19 cellular contexts compared by ENCODE assay signal in the genomic region with DNA sequence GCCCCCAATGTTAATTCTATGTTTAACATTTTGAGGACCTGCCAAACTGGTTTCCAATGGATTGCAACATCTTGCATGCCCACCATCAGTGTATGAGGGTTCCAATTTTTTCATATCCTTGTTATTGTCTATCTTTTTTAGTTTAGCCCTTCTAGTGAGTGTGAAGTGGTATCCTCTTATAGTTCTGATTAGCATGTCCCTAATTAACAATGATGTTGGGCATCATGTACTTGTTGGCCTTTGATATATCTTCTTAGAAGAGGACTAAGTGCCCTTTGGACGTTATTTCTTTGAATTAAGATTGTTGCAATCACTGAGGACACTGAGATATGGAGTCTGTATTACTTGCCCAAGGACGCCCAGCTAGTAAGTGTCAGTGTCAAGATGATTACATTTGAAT. TPM values are rescaled to one million over a fixed set of nuclear protein-coding genes. Genes with fewer than 3 reads are reported as not detected.
DNase-seq lines count a peak whose midpoint lies in the region; ATAC-seq and TF ChIP-seq lines count a peak whose summit lies in the region.
"Had no signal": no experiment of that assay in that cellular context is flagged by ENCODE, and none has a peak within 500 bp of the region (broad histone marks: within the 10 kb centered on the region; RNA-seq: fewer than 3 reads in every experiment).

No MANE protein-coding gene starts in this region.

- no peak overlapping the region for H2AK5ac ChIP-seq in trophoblast cell (ENCODE audit: low read length)

- no peak for TF ChIP-seq POLR2A in Peyer's patch (IDR thresholded peaks at IDR 0.05)

- no peak overlapping the region for H3K4me2 ChIP-seq in trophoblast cell (ENCODE audit: low read length)
- H3K4me2 ChIP-seq: BLaER1 treated with 17β-estradiol and CSF1 and Interleukin-3, amounts not matched to agents 10 nM and 100 nM had no signal

- H4K12ac ChIP-seq in trophoblast cell (ENCODE audit: low read depth, low read length) = no peak overlapping the region

- WGBS in trophoblast cell (ENCODE audit: extremely low coverage, insufficient coverage, insufficient read length) = no CpG with 5 or more reads among the region's 2 CpGs

- peaks cover 61% of the 10 kb centered on the region for H3K4me1 ChIP-seq in left ventricle myocardium inferior
- H3K4me1 ChIP-seq in ascending aorta = peaks cover 6 to 45% of the 10 kb centered on the region in 2 donors
- H3K4me1 ChIP-seq in trophoblast cell (ENCODE audit: control insufficient read depth in 1 of 2, insufficient read depth in 2 of 2, low read length in 2 of 2) = peaks cover 0 to 6% of the 10 kb centered on the region in 2 experiments
- H3K4me1 ChIP-seq in Peyer's patch = peaks cover 0 to 26% (median 0%) of the 10 kb centered on the region in 4 donors

- H2AFZ ChIP-seq in trophoblast cell (ENCODE audit: insufficient read depth, low read length, poor library complexity) = no peak overlapping the region
- H2AFZ ChIP-seq: GM23248 had no signal

- peaks cover 7% of the 10 kb centered on the region for H3K79me1 ChIP-seq in trophoblast cell (ENCODE audit: low read length)

- H3K27ac ChIP-seq in left ventricle myocardium inferior (replicated peaks) = peak overlapping the region; percentile 46
- peak overlapping the region; percentile 90 to 95 for H3K27ac ChIP-seq in ascending aorta
- no peak overlapping the region for H3K27ac ChIP-seq in trophoblast cell (ENCODE audit: low read depth, low read length)
- no peak overlapping the region for H3K27ac ChIP-seq in Peyer's patch
- H3K27ac ChIP-seq: BLaER1 treated with 17β-estradiol and CSF1 and Interleukin-3, amounts not matched to agents 10 nM and 100 nM; GM23248 had no signal

- H3K18ac ChIP-seq in trophoblast cell (ENCODE audit: low read length) = no peak overlapping the region

- no peak overlapping the region for H4K91ac ChIP-seq in trophoblast cell (ENCODE audit: low read depth, low read length)

- no peaks in the 10 kb centered on the region for H3K79me2 ChIP-seq in trophoblast cell (ENCODE audit: control insufficient read depth, insufficient read depth, low read length, poor library complexity)

- no peak overlapping the region for H3K23ac ChIP-seq in trophoblast cell (ENCODE audit: low read length)

- H3K27me3 ChIP-seq in left ventricle myocardium inferior (ENCODE audit: low read depth) = no peaks in the 10 kb centered on the region
- no peaks in the 10 kb centered on the region for H3K27me3 ChIP-seq in ascending aorta
- no peaks in the 10 kb centered on the region for H3K27me3 ChIP-seq in trophoblast cell (ENCODE audit: insufficient read depth, low read length)
- no peaks in the 10 kb centered on the region for H3K27me3 ChIP-seq in Peyer's patch
- H3K27me3 ChIP-seq: BLaER1 treated with 17β-estradiol and CSF1 and Interleukin-3, amounts not matched to agents 10 nM and 100 nM had no signal

- intact Hi-C loops in left ventricle myocardium inferior (cut with micrococcal nuclease) = no loop called here
- intact Hi-C loops in cardiac septum (cut with DNase I) = no loop called here
- intact Hi-C loops in ascending aorta (cut with DNase I) = no loop called here

- H3K4ac ChIP-seq in trophoblast cell (ENCODE audit: low read depth, low read length) = no peak overlapping the region

- H2BK120ac ChIP-seq in trophoblast cell (ENCODE audit: insufficient read depth, low read length, poor library complexity) = peak overlapping the region; percentile 22

- ATAC-seq in HG03342 (IDR thresholded peaks at IDR 0.05; ENCODE audit: unreplicated experiment) = no peak
- ATAC-seq: CD8-positive, alpha-beta T cell; GM12878; HepG2 had no signal

- no peak overlapping the region for H3K4me3 ChIP-seq in left ventricle myocardium inferior
- no peak overlapping the region for H3K4me3 ChIP-seq in ascending aorta
- H3K4me3 ChIP-seq in trophoblast cell (ENCODE audit: low read depth, low read length) = no peak overlapping the region
- H3K4me3 ChIP-seq in Peyer's patch = no peak overlapping the region
- H3K4me3 ChIP-seq: BLaER1 treated with 17β-estradiol and CSF1 and Interleukin-3, amounts not matched to agents 10 nM and 100 nM; GM12878; GM23248 had no signal

- no peaks in the 10 kb centered on the region for H3K36me3 ChIP-seq in left ventricle myocardium inferior
- no peaks in the 10 kb centered on the region for H3K36me3 ChIP-seq in ascending aorta
- H3K36me3 ChIP-seq in trophoblast cell (ENCODE audit: control insufficient read depth in 1 of 2, insufficient read depth in 2 of 2, low read length in 2 of 2) = peaks cover 0 to 4% of the 10 kb centered on the region in 2 experiments
- no peaks in the 10 kb centered on the region for H3K36me3 ChIP-seq in Peyer's patch
- H3K36me3 ChIP-seq: BLaER1 treated with 17β-estradiol and CSF1 and Interleukin-3, amounts not matched to agents 10 nM and 100 nM had no signal

- no peaks in the 10 kb centered on the region for H3K9me3 ChIP-seq in left ventricle myocardium inferior (replicated peaks)
- no peaks in the 10 kb centered on the region for H3K9me3 ChIP-seq in ascending aorta
- no peaks in the 10 kb centered on the region for H3K9me3 ChIP-seq in trophoblast cell (ENCODE audit: insufficient read depth, low read depth, low read length)
- no peaks in the 10 kb centered on the region for H3K9me3 ChIP-seq in Peyer's patch

- no peak overlapping the region for H3K14ac ChIP-seq in trophoblast cell (ENCODE audit: low read length)

- TF ChIP-seq CTCF in left ventricle myocardium inferior (IDR thresholded peaks at IDR 0.05; ENCODE audit: borderline replicate concordance) (no peak), ascending aorta (IDR thresholded peaks at IDR 0.05) (no peak), Peyer's patch (IDR thresholded peaks at IDR 0.05) (no peak)

- no peak overlapping the region for H4K8ac ChIP-seq in trophoblast cell (ENCODE audit: low read depth, low read length)

- no peak overlapping the region for H3K9ac ChIP-seq in trophoblast cell (ENCODE audit: low read length)
- H3K9ac ChIP-seq: BLaER1 treated with 17β-estradiol and CSF1 and Interleukin-3, amounts not matched to agents 10 nM and 100 nM; GM23248 had no signal

- H2BK12ac ChIP-seq in trophoblast cell (ENCODE audit: low read length) = no peak overlapping the region

- no peak overlapping the region for H2BK5ac ChIP-seq in trophoblast cell (ENCODE audit: low read depth, low read length, poor library complexity)

- DNase-seq in left ventricle myocardium inferior (no peak), cardiac septum (ENCODE audit: low spot score) (no peak), ascending aorta (ENCODE audit: low spot score in 2 of 2) (no peak), trophoblast cell (no peak), Peyer's patch (no peak), DMS 273 (lab: John Stamatoyannopoulos, UW; ENCODE audit: unreplicated experiment) (no peak)
- DNase-seq: 8988T; Calu3; CD8-positive, alpha-beta T cell; DMS 273 treated with DMSO at 0.1 percent for 48 hours; DMS53; DND-41; EL; GM23248; HCEC 1CT had no signal

RNA-seq across cellular contexts. Expression of a gene that starts 22.3 kb away (rescaled TPM):
- total RNA-seq in left ventricle myocardium inferior (49.0 TPM), cardiac septum (37.1 TPM), ascending aorta (16.7 TPM), Peyer's patch (10 to 100 TPM; 12.4 to 92.5 (median 77.0) TPM)
- 16.5 and 17.2 TPM in 2 replicates for polyA plus RNA-seq in trophoblast cell (2013)
- total RNA-seq: GM23248 had no signal
- polyA plus RNA-seq: GM23248 had no signal

Comparison
In these comparisons a context has a peak if more than half of its experiments do, and no peak if none do; other contexts are left out.
1. H3K27ac ChIP-seq: peak in left ventricle myocardium inferior (single experiment) and ascending aorta (2 of 2); none in trophoblast cell (single experiment) and Peyer's patch (0 of 4).